Comparison of ENCODE assay signal across 8 cellular contexts in genomic region chr2:112542123-112542973, GRCh38. TPM values are rescaled to one million over a fixed set of nuclear protein-coding genes. Genes with fewer than 3 reads are reported as not detected.
DNase-seq lines count a peak whose midpoint lies in the region; ATAC-seq and TF ChIP-seq lines count a peak whose summit lies in the region.

A gene with protein sequence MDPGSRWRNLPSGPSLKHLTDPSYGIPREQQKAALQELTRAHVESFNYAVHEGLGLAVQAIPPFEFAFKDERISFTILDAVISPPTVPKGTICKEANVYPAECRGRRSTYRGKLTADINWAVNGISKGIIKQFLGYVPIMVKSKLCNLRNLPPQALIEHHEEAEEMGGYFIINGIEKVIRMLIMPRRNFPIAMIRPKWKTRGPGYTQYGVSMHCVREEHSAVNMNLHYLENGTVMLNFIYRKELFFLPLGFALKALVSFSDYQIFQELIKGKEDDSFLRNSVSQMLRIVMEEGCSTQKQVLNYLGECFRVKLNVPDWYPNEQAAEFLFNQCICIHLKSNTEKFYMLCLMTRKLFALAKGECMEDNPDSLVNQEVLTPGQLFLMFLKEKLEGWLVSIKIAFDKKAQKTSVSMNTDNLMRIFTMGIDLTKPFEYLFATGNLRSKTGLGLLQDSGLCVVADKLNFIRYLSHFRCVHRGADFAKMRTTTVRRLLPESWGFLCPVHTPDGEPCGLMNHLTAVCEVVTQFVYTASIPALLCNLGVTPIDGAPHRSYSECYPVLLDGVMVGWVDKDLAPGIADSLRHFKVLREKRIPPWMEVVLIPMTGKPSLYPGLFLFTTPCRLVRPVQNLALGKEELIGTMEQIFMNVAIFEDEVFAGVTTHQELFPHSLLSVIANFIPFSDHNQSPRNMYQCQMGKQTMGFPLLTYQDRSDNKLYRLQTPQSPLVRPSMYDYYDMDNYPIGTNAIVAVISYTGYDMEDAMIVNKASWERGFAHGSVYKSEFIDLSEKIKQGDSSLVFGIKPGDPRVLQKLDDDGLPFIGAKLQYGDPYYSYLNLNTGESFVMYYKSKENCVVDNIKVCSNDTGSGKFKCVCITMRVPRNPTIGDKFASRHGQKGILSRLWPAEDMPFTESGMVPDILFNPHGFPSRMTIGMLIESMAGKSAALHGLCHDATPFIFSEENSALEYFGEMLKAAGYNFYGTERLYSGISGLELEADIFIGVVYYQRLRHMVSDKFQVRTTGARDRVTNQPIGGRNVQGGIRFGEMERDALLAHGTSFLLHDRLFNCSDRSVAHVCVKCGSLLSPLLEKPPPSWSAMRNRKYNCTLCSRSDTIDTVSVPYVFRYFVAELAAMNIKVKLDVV (plus strand): TSS chr2:112542465. CDS start chr2:112542495, 30 bp downstream.

- intact Hi-C loops in mucosa of descending colon (cut with DNase I, micrococcal nuclease), result no loop called here

- H3K4me1 ChIP-seq in HUES48 (ENCODE audit: control insufficient read depth, insufficient read depth, low read length) (0 out of 2 replicates have a peak, but pooled peaks cover 5% of the 10 kb centered on the region), OCI-LY1 (ENCODE audit: insufficient read depth, low read length, severe bottlenecking) (peaks cover 28% of the 10 kb centered on the region), mucosa of descending colon (ENCODE audit: low read depth) (peaks cover 15% of the 10 kb centered on the region)

- H3K9ac ChIP-seq in HUES48 (ENCODE audit: low read depth, low read length) (peak within 1 kb of the TSS; percentile 97), OCI-LY1 (ENCODE audit: low read length) (peak within 1 kb of the TSS; percentile 78)

- DNase-seq in DMS 273 treated with DMSO at 0.1 percent for 48 hours (lab: John Stamatoyannopoulos, UW) (peak; percentile 74), activated T-cell treated with anti-CD3 and anti-CD28 coated beads for 24 hours (ENCODE audit: low read depth) (peak; percentile 69), epithelial cell of proximal tubule (ENCODE audit: low read depth) (no peak), mucosa of descending colon (peak; percentile 88 to 93 (median 89))
- peak; percentile 64 for DNase-seq in stimulated activated CD8-positive, alpha-beta memory T cell treated with anti-CD3 and anti-CD28 coated beads, Interleukin-4, amount 100 ng/mL, for 24 hours (ENCODE audit: low read depth)

- H3K36me3 ChIP-seq in HUES48 (ENCODE audit: control insufficient read depth, insufficient read depth, low read length) (peaks cover 19% of the 10 kb centered on the region), OCI-LY1 (ENCODE audit: insufficient read depth, low read length) (peaks cover 17% of the 10 kb centered on the region), mucosa of descending colon (ENCODE audit: low read depth) (no peaks in the 10 kb centered on the region)

- H2AFZ ChIP-seq in OCI-LY1 (ENCODE audit: low read length), result no peak within 1 kb of the TSS; the same call in 1 of the 2 replicates

- H3K9me2 ChIP-seq in OCI-LY1 (ENCODE audit: low read depth, low read length), result no peaks in the 10 kb centered on the region

- no peaks in the 10 kb centered on the region for H3F3A ChIP-seq in OCI-LY1 (ENCODE audit: insufficient read depth, low read length)

- H3K4me3 ChIP-seq in HUES48 (ENCODE audit: low read depth, low read length), result peak within 1 kb of the TSS; percentile 96
- H3K4me3 ChIP-seq in OCI-LY1 (ENCODE audit: low read depth, low read length, poor library complexity, severe bottlenecking), result peak within 1 kb of the TSS; percentile 87
- peak within 1 kb of the TSS; percentile 90 for H3K4me3 ChIP-seq in epithelial cell of proximal tubule (ENCODE audit: low read depth, low read length)
- H3K4me3 ChIP-seq in mucosa of descending colon, result peak within 1 kb of the TSS; percentile 88

- H3K27me3 ChIP-seq in HUES48 (ENCODE audit: control insufficient read depth, insufficient read depth, low read length), result no peaks in the 10 kb centered on the region
- no peaks in the 10 kb centered on the region for H3K27me3 ChIP-seq in OCI-LY1 (ENCODE audit: insufficient read depth, low read length)

- H3K79me2 ChIP-seq in OCI-LY1 (ENCODE audit: insufficient read depth, low read length), result peaks cover 40% of the 10 kb centered on the region

- peak within 1 kb of the TSS; percentile 92 for H3K4me2 ChIP-seq in OCI-LY1 (ENCODE audit: low read length)

- no peaks in the 10 kb centered on the region for H3K9me3 ChIP-seq in HUES48 (ENCODE audit: control insufficient read depth, insufficient read depth, low read length)
- no peaks in the 10 kb centered on the region for H3K9me3 ChIP-seq in OCI-LY1 (ENCODE audit: low read length)
- no peaks in the 10 kb centered on the region for H3K9me3 ChIP-seq in mucosa of descending colon

- H3K27ac ChIP-seq in HUES48 (ENCODE audit: low read depth, low read length), result peak within 1 kb of the TSS; percentile 94
- peak within 1 kb of the TSS; percentile 85 for H3K27ac ChIP-seq in OCI-LY1 (ENCODE audit: low read depth, low read length, poor library complexity, severe bottlenecking)

- TF ChIP-seq CTCF in OCI-LY1 (IDR thresholded peaks at IDR 0.05; ENCODE audit: low read length) (no peak), epithelial cell of proximal tubule (conservative IDR thresholded peaks at IDR 0.05; ENCODE audit: low read depth, low read length) (no peak), mucosa of descending colon (IDR thresholded peaks at IDR 0.05) (no peak)

- peak; percentile 86 for ATAC-seq in GM21447 (IDR thresholded peaks at IDR 0.05; ENCODE audit: unreplicated experiment)
- peak; percentile 97 for ATAC-seq in mucosa of descending colon

- no peaks in the 10 kb centered on the region for H4K20me1 ChIP-seq in OCI-LY1 (ENCODE audit: insufficient read depth, low read length)

RNA-seq across cellular contexts. Expression of the gene that starts here (rescaled TPM):
- 9.7 and 26.3 TPM in 2 replicates for total RNA-seq in epithelial cell of proximal tubule
- total RNA-seq in mucosa of descending colon, result 10 to 100 TPM; 10.1 to 18.3 (median 18.1) TPM
